8 cellular contexts compared by ENCODE assay signal in genomic region chr9:137053944-137054931, GRCh38. TPM values are rescaled to one million over a fixed set of nuclear protein-coding genes. Genes with fewer than 3 reads are reported as not detected.
DNase-seq lines count a peak whose midpoint lies in the region; ATAC-seq and TF ChIP-seq lines count a peak whose summit lies in the region.

Gene ENTPD2 (minus strand): TSS chr9:137054061. CDS start chr9:137053997, 64 bp downstream.

- peaks cover 17% of the 10 kb centered on the region for H3K27me3 Mint-ChIP-seq in activated naive CD4-positive, alpha-beta T cell treated with anti-CD3 and anti-CD28 coated beads for 36 hours (ENCODE audit: low read depth)

- 22% methylated on average over 90 of the region's 90 CpGs for WGBS in thymus

- H3K36me3 Mint-ChIP-seq in activated naive CD4-positive, alpha-beta T cell treated with anti-CD3 and anti-CD28 coated beads for 36 hours (ENCODE audit: low read depth), result no peaks in the 10 kb centered on the region

- H3K4me1 Mint-ChIP-seq in activated naive CD4-positive, alpha-beta T cell treated with anti-CD3 and anti-CD28 coated beads for 36 hours (ENCODE audit: low read depth), result peaks cover 5% of the 10 kb centered on the region

- H3K4me1 ChIP-seq in KMS-11 (ENCODE audit: low read depth, poor library complexity, severe bottlenecking), result peaks cover 6% of the 10 kb centered on the region
- no peaks in the 10 kb centered on the region for H3K4me1 ChIP-seq in thymus (ENCODE audit: control insufficient read depth, insufficient read depth, low read length)

- no peak for TF ChIP-seq CTCF in KMS-11 (conservative IDR thresholded peaks at IDR 0.05; ENCODE audit: low read depth, low read length)

- no peak within 1 kb of the TSS for H3K27ac Mint-ChIP-seq in activated naive CD4-positive, alpha-beta T cell treated with anti-CD3 and anti-CD28 coated beads for 36 hours

- H3K9me3 ChIP-seq in thymus (ENCODE audit: control insufficient read depth), result peaks cover 2% of the 10 kb centered on the region

- peak within 1 kb of the TSS; percentile 14 for H2AFZ ChIP-seq in KMS-11 (ENCODE audit: low read depth)

- no peak within 1 kb of the TSS for H3K4me2 ChIP-seq in KMS-11

- no peak for ATAC-seq in GM21367 (IDR thresholded peaks at IDR 0.05; ENCODE audit: unreplicated experiment)

- no peak within 1 kb of the TSS for H3K4me3 Mint-ChIP-seq in activated naive CD4-positive, alpha-beta T cell treated with anti-CD3 and anti-CD28 coated beads for 36 hours

- H3K36me3 ChIP-seq in KMS-11 (ENCODE audit: insufficient read depth), result no peaks in the 10 kb centered on the region
- H3K36me3 ChIP-seq in thymus (ENCODE audit: control insufficient read depth, insufficient read depth), result no peaks in the 10 kb centered on the region

- H3K27ac ChIP-seq in KMS-11, result no peak within 1 kb of the TSS
- no peak within 1 kb of the TSS for H3K27ac ChIP-seq in thymus (ENCODE audit: low read depth)

- no peaks in the 10 kb centered on the region for H4K20me1 ChIP-seq in KMS-11 (ENCODE audit: insufficient read depth)

- peaks cover 91% of the 10 kb centered on the region for H3K27me3 ChIP-seq in KMS-11 (ENCODE audit: insufficient read depth, low read depth)
- peaks cover 55% of the 10 kb centered on the region for H3K27me3 ChIP-seq in thymus (ENCODE audit: control insufficient read depth, insufficient read depth)

- H3K79me2 ChIP-seq in KMS-11 (ENCODE audit: insufficient read depth, low read depth), result no peaks in the 10 kb centered on the region

- no peak within 1 kb of the TSS for H3K4me3 ChIP-seq in KMS-11 (IDR thresholded peaks at IDR 0.05; ENCODE audit: insufficient read depth, low read depth, low read length)
- H3K4me3 ChIP-seq in thymus (ENCODE audit: low read length), result peak within 1 kb of the TSS; percentile 33

- DNase-seq in 8988T (peak; percentile 77), left kidney (ENCODE audit: low read depth, low spot score) (peak; percentile 50), OCI-M1 (lab: John Stamatoyannopoulos, UW) (no peak), OCI-M2 (lab: John Stamatoyannopoulos, UW; ENCODE audit: unreplicated experiment) (no peak)
- peak; percentile 53 for DNase-seq in activated naive CD4-positive, alpha-beta T cell treated with anti-CD3 and anti-CD28 coated beads for 36 hours

- CTCF ChIA-PET in activated naive CD4-positive, alpha-beta T cell treated with anti-CD3 and anti-CD28 coated beads for 36 hours (lab: Charles Lee), result no interaction called here

- H3K9me3 Mint-ChIP-seq in activated naive CD4-positive, alpha-beta T cell treated with anti-CD3 and anti-CD28 coated beads for 36 hours, result no peaks in the 10 kb centered on the region

- no peak within 1 kb of the TSS for H3K9ac ChIP-seq in KMS-11

- intact Hi-C loops in activated naive CD4-positive, alpha-beta T cell treated with anti-CD3 and anti-CD28 coated beads for 36 hours (cut with micrococcal nuclease), result no loop called here

RNA-seq across cellular contexts. Expression of gene ENTPD2, which starts in this region (rescaled TPM):
- not detected for total RNA-seq in activated naive CD4-positive, alpha-beta T cell treated with anti-CD3 and anti-CD28 coated beads for 36 hours
- 0.27 TPM for polyA plus RNA-seq in thymus

Comparison
In these comparisons a context has a peak if more than half of its experiments do, and no peak if none do; other contexts are left out.
1. Peak in DNase-seq in activated naive CD4-positive, alpha-beta T cell treated with anti-CD3 and anti-CD28 coated beads for 36 hours; RNA of the gene not detected or under 1 TPM.
2. DNase-seq: peak in 8988T (single experiment) and left kidney (single experiment); none in OCI-M1 (single experiment) and OCI-M2 (single experiment).